13 cellular contexts compared by ENCODE assay signal in genomic region chr11:111941963-111942362, GRCh38. TPM values are rescaled to one million over a fixed set of nuclear protein-coding genes. Genes with fewer than 3 reads are reported as not detected.
DNase-seq lines count a peak whose midpoint lies in the region; ATAC-seq and TF ChIP-seq lines count a peak whose summit lies in the region.
"Had no signal": no experiment of that assay in that cellular context is flagged by ENCODE, and none has a peak within 500 bp of the region (broad histone marks: within the 10 kb centered on the region; RNA-seq: fewer than 3 reads in every experiment).

No MANE protein-coding gene starts in this region.

- no peak overlapping the region for H3K4me3 ChIP-seq in adrenal gland
- H3K4me3 ChIP-seq in left ventricle myocardium inferior: no peak overlapping the region
- H3K4me3 ChIP-seq: SK-N-MC had no signal

- intact Hi-C loops in adrenal gland (cut with DNase I) (loop anchor here in 1 of 2 donors (5.0 kb wide), 1 partner anchor 35 kb away; no protein-coding TSS in a partner anchor), left ventricle myocardium inferior (cut with micrococcal nuclease) (no loop called here)

- H3K27me3 ChIP-seq in adrenal gland: no peaks in the 10 kb centered on the region
- H3K27me3 ChIP-seq in left ventricle myocardium inferior (ENCODE audit: low read depth): no peaks in the 10 kb centered on the region

- H3K36me3 ChIP-seq in adrenal gland (replicated peaks in 1 of 2): no peaks in the 10 kb centered on the region
- no peaks in the 10 kb centered on the region for H3K36me3 ChIP-seq in left ventricle myocardium inferior

- H3K4me1 ChIP-seq in adrenal gland (replicated peaks in 1 of 2): peaks cover 43 to 59% of the 10 kb centered on the region in 2 donors
- peaks cover 81% of the 10 kb centered on the region for H3K4me1 ChIP-seq in left ventricle myocardium inferior

- 57 to 63% (median 59%) methylated on average over 5 of the region's 5 CpGs for WGBS in adrenal gland, 4 donors

- H3K9me3 Mint-ChIP-seq in stimulated activated effector memory CD8-positive, alpha-beta T cell treated with anti-CD3 and anti-CD28 coated beads, Interleukin-12 subunit alpha, Interleukin-12 subunit beta, amount 100 ng/mL, for 72 hours: no peaks in the 10 kb centered on the region
- H3K9me3 Mint-ChIP-seq: neural crest cell had no signal

- TF ChIP-seq POLR2A in adrenal gland (IDR thresholded peaks at IDR 0.05): no peak

- H3K4me1 Mint-ChIP-seq in stimulated activated effector memory CD8-positive, alpha-beta T cell treated with anti-CD3 and anti-CD28 coated beads, Interleukin-12 subunit alpha, Interleukin-12 subunit beta, amount 100 ng/mL, for 72 hours: peaks cover 50% of the 10 kb centered on the region

- no peak overlapping the region for H3K4me3 Mint-ChIP-seq in stimulated activated effector memory CD8-positive, alpha-beta T cell treated with anti-CD3 and anti-CD28 coated beads, Interleukin-12 subunit alpha, Interleukin-12 subunit beta, amount 100 ng/mL, for 72 hours
- H3K4me3 Mint-ChIP-seq: neural crest cell had no signal

- no peak for ATAC-seq in stimulated activated effector memory CD8-positive, alpha-beta T cell treated with anti-CD3 and anti-CD28 coated beads, Interleukin-12 subunit alpha, Interleukin-12 subunit beta, amount 100 ng/mL, for 72 hours
- no peak for ATAC-seq in GM21529 (IDR thresholded peaks at IDR 0.05; ENCODE audit: unreplicated experiment)

- peak overlapping the region; percentile 44 for H3K27ac Mint-ChIP-seq in stimulated activated effector memory CD8-positive, alpha-beta T cell treated with anti-CD3 and anti-CD28 coated beads, Interleukin-12 subunit alpha, Interleukin-12 subunit beta, amount 100 ng/mL, for 72 hours

- H3K36me3 Mint-ChIP-seq in stimulated activated effector memory CD8-positive, alpha-beta T cell treated with anti-CD3 and anti-CD28 coated beads, Interleukin-12 subunit alpha, Interleukin-12 subunit beta, amount 100 ng/mL, for 72 hours: peaks cover 38% of the 10 kb centered on the region

- H3K9me3 ChIP-seq in adrenal gland (replicated peaks in 1 of 3): no peaks in the 10 kb centered on the region
- H3K9me3 ChIP-seq in left ventricle myocardium inferior (replicated peaks): no peaks in the 10 kb centered on the region

- TF ChIP-seq CTCF in adrenal gland (IDR thresholded peaks at IDR 0.05) (no peak), left ventricle myocardium inferior (IDR thresholded peaks at IDR 0.05; ENCODE audit: borderline replicate concordance) (no peak)

- DNase-seq in NCI-H1092 (lab: John Stamatoyannopoulos, UW): peak; percentile 10
- DNase-seq in adrenal gland: peak; percentile 72 to 91 (median 80)
- peak; percentile 51 for DNase-seq in left ventricle myocardium inferior
- no peak for DNase-seq in stimulated activated effector memory CD8-positive, alpha-beta T cell treated with anti-CD3 and anti-CD28 coated beads, Interleukin-12 subunit alpha, Interleukin-12 subunit beta, amount 100 ng/mL, for 72 hours (ENCODE audit: low spot score in 2 of 2)
- no peak for DNase-seq in H4 (ENCODE audit: low spot score)
- DNase-seq in SW480 (ENCODE audit: low spot score): no peak
- DNase-seq: activated CD4-positive, alpha-beta T cell treated with anti-CD3 and anti-CD28 coated beads, Interleukin-2, amount 50 U/mL, for 48 hours; DMS79; stimulated activated CD4-positive, alpha-beta T cell treated with anti-CD3 and anti-CD28 coated beads, Interleukin-2, amount 100 ng/mL, for 48 hours had no signal

- peak overlapping the region in 4 of 5 donors; percentile 12 to 91 (median 70) for H3K27ac ChIP-seq in adrenal gland
- H3K27ac ChIP-seq in left ventricle myocardium inferior (replicated peaks): peak overlapping the region; percentile 86
- H3K27ac ChIP-seq: SK-N-MC had no signal

RNA-seq across cellular contexts. Expression of gene DIXDC1, which starts 4.8 kb away (rescaled TPM):
- 10 to 100 TPM; 14.8 to 56.0 (median 46.9) TPM for total RNA-seq in adrenal gland
- polyA plus RNA-seq in adrenal gland: 10 to 100 TPM in 2 of 3 donors, 1 to 10 TPM in 1; 7.9 to 30.1 (median 11.5) TPM
- total RNA-seq in left ventricle myocardium inferior: 20.2 TPM
- 4.4 and 6.3 TPM in 2 replicates for total RNA-seq in H4 (2014; rRNA removed; shearing (Covaris generic))

RNA-seq across cellular contexts. Expression of gene C11orf52, which starts 23.2 kb away (rescaled TPM):
- 1 to 10 TPM in 4 of 8 donors, under 1 TPM in 2, not detected in 2; 0.53 to 4.2 (median 2.4) TPM for total RNA-seq in adrenal gland
- 1 to 10 TPM in 2 of 3 donors, under 1 TPM in 1; 0.68 to 1.9 (median 1.7) TPM for polyA plus RNA-seq in adrenal gland
- total RNA-seq in left ventricle myocardium inferior: 1.2 TPM
- total RNA-seq in H4 (2014; rRNA removed; shearing (Covaris generic)): not detected in 2 replicates
- total RNA-seq: neural crest cell had no signal

RNA-seq across cellular contexts. Expression of gene HSPB2, which starts 29.4 kb away (rescaled TPM):
- 1 to 10 TPM in 4 of 8 donors, under 1 TPM in 2, not detected in 2; 0.60 to 2.3 (median 1.3) TPM for total RNA-seq in adrenal gland
- 1 to 10 TPM in 2 of 3 donors, under 1 TPM in 1; 0.51 to 6.1 (median 3.9) TPM for polyA plus RNA-seq in adrenal gland
- 36.5 TPM for total RNA-seq in left ventricle myocardium inferior
- not detected in 2 replicates for total RNA-seq in H4 (2014; rRNA removed; shearing (Covaris generic))
- total RNA-seq: epithelial cell of proximal tubule, neural crest cell had no signal

RNA-seq across cellular contexts. Expression of gene CRYAB, which starts 30.4 kb away (rescaled TPM):
- total RNA-seq in adrenal gland (10 to 100 TPM; 38.2 to 87.7 (median 56.3) TPM), left ventricle myocardium inferior (6,704 TPM)
- polyA plus RNA-seq in adrenal gland: 100 to 1,000 TPM in 1 of 3 donors, 10 to 100 TPM in 2; 77.8 to 108 (median 99.0) TPM
- 0.15 TPM in 1 of 2 replicates, not detected in the other for total RNA-seq in H4 (2014; rRNA removed; shearing (Covaris generic))
- total RNA-seq: neural crest cell had no signal

Comparison
In these comparisons a context has a peak if more than half of its experiments do, and no peak if none do; other contexts are left out.
1. DNase-seq: peak in NCI-H1092 (single experiment), adrenal gland (7 of 7) and left ventricle myocardium inferior (single experiment); none in stimulated activated effector memory CD8-positive, alpha-beta T cell treated with anti-CD3 and anti-CD28 coated beads, Interleukin-12 subunit alpha, Interleukin-12 subunit beta, amount 100 ng/mL, for 72 hours (0 of 2), H4 (single experiment) and SW480 (single experiment).
2. RNA of gene HSPB2, which starts 29.4 kb away (total RNA-seq): 36.5 TPM in left ventricle myocardium inferior (single experiment); 0.60 to 2.3 TPM in adrenal gland and not detected in H4; every median in the first group is over 10 times any median in the second.